ENCODE assay signal across 22 cellular contexts in the genomic region with DNA sequence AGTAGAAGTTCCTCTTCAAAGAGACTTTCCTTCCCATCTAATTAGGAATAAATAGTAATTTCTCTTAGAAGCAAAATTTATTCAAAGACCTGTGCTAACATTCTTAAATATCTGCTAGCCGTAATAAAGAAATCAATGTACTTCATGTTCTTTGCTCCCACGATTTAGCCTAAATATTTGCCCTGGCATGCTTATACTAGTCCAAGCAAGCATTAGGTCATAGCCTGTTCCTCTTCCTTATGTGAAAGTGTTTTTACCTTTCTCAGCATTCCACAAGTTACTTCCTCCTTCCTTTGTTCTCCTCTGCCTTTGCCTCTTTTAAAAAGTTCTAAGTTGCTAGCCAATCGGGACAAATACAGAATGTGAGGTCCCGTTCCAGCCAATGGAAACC. TPM values are rescaled to one million over a fixed set of nuclear protein-coding genes. Genes with fewer than 3 reads are reported as not detected.
"Had no signal": no experiment of that assay in that cellular context is flagged by ENCODE, and none has a peak within 500 bp of the region (broad histone marks: within the 10 kb centered on the region; RNA-seq: fewer than 3 reads in every experiment).

No MANE protein-coding gene starts in this region.

RNA-seq across cellular contexts. Expression of a gene that starts 55.6 kb away (rescaled TPM):
- total RNA-seq: cardiac septum; dermis blood vessel endothelial cell; endothelial cell of umbilical vein; esophagus mucosa; fibroblast of lung; heart right ventricle; left cardiac atrium; left lung; lower leg skin; lung microvascular endothelial cell; myocyte; naive thymus-derived CD8-positive, alpha-beta T cell; occipital lobe; ovary; posterior vena cava; right cardiac atrium; sigmoid colon; skeletal muscle tissue; thoracic aorta; tibial nerve; ureter; vagina had no signal
- polyA plus RNA-seq: endothelial cell of umbilical vein, fibroblast of lung, heart right ventricle, ovary, right cardiac atrium, sigmoid colon had no signal
